1 cellular context compared by ENCODE assay signal in the genomic region with DNA sequence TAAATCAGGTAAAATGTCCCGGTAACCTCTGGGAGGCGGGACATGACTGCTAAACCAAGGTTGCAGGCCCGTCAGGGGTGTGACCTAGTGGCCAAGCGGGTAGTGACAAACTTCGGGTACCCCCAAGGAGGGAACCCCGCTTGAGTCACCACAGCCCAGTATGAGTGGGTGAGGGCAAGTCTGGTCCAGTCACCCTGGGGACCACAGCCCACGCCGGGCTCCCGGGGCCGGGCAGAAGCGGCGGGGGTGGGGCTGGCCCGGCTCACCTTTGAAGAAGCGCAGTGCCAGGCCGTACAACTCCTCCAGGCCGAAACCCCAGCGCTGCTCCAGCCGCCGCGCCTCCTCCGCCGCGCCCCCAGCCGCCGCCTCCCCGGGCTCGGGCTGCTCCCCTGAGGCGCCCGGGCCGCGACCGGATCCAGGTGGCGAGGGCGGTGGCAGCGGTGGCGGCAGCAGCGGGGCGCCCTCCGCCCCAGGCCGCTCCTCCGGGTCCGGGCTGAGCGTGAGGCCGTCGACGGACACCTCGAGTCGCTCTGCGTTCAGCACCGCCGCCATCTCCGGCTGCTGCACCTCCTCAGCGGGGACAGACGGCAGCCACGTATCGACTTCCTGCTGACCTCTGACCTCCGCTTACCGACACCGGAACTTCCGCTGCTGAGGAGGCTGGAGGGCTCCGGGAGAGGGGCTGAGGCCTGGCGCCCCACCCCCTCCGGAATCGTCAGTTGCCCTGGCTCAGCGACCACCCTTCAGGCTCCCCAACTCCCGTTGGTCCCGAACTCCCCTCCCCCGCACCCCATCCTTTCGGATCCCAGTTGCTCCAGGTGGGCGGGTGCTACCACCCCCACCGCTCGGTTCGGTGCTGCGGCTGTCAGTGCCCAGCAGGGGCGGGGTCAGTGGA.
TF ChIP-seq lines count a peak whose summit lies in the region.

A gene (minus strand): TSS at position 618 of the 895 bp plus-strand sequence. CDS start 66 bp downstream, at position 552.

TF ChIP-seq in GM12878, 131 proteins besides CTCF, POLR2A, EP300 and RAD21 (continued from another document and continues in another):
- TF ChIP-seq TCF3 (IDR thresholded peaks at IDR 0.05; ENCODE audit: borderline replicate concordance, insufficient read depth, low read depth, low read length): peak; percentile 35; the same call in 1 of the 2 replicates
- no peak; the same call in 1 of the 2 replicates for TF ChIP-seq JUNB (IDR thresholded peaks at IDR 0.05)
- TF ChIP-seq SUPT20H (IDR thresholded peaks at IDR 0.05; ENCODE audit: borderline replicate concordance, control insufficient read depth, low read depth, low read length): no peak
- TF ChIP-seq, protein P1, sequence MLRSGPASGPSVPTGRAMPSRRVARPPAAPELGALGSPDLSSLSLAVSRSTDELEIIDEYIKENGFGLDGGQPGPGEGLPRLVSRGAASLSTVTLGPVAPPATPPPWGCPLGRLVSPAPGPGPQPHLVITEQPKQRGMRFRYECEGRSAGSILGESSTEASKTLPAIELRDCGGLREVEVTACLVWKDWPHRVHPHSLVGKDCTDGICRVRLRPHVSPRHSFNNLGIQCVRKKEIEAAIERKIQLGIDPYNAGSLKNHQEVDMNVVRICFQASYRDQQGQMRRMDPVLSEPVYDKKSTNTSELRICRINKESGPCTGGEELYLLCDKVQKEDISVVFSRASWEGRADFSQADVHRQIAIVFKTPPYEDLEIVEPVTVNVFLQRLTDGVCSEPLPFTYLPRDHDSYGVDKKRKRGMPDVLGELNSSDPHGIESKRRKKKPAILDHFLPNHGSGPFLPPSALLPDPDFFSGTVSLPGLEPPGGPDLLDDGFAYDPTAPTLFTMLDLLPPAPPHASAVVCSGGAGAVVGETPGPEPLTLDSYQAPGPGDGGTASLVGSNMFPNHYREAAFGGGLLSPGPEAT (IDR thresholded peaks at IDR 0.05; ENCODE audit: low read depth): peak; percentile 23; the same call in 1 of the 2 replicates
- TF ChIP-seq GATAD2B (conservative IDR thresholded peaks at IDR 0.05; ENCODE audit: low read depth): peak; percentile 89; the same call in 1 of the 2 replicates
- TF ChIP-seq SMAD5 (IDR thresholded peaks at IDR 0.05; ENCODE audit: low read depth): peak; percentile 75
- no peak for TF ChIP-seq MEF2A (IDR thresholded peaks at IDR 0.05; ENCODE audit: insufficient read depth, low read depth, low read length)
- TF ChIP-seq RUNX3 (IDR thresholded peaks at IDR 0.05; ENCODE audit: low read length): peak; percentile 55; the same call in 1 of the 2 replicates
- peak; percentile 69 for TF ChIP-seq CREB1 (IDR thresholded peaks at IDR 0.05; ENCODE audit: low read depth)
- no peak for TF ChIP-seq KDM1A (IDR thresholded peaks at IDR 0.05; ENCODE audit: borderline replicate concordance)
- TF ChIP-seq MYB (IDR thresholded peaks at IDR 0.05; ENCODE audit: borderline replicate concordance, low read depth, low read length): no peak
- TF ChIP-seq SP1 (IDR thresholded peaks at IDR 0.05; ENCODE audit: low read depth, low read length): no peak
- TF ChIP-seq, protein P2, sequence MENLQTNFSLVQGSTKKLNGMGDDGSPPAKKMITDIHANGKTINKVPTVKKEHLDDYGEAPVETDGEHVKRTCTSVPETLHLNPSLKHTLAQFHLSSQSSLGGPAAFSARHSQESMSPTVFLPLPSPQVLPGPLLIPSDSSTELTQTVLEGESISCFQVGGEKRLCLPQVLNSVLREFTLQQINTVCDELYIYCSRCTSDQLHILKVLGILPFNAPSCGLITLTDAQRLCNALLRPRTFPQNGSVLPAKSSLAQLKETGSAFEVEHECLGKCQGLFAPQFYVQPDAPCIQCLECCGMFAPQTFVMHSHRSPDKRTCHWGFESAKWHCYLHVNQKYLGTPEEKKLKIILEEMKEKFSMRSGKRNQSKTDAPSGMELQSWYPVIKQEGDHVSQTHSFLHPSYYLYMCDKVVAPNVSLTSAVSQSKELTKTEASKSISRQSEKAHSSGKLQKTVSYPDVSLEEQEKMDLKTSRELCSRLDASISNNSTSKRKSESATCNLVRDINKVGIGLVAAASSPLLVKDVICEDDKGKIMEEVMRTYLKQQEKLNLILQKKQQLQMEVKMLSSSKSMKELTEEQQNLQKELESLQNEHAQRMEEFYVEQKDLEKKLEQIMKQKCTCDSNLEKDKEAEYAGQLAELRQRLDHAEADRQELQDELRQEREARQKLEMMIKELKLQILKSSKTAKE (IDR thresholded peaks at IDR 0.05; ENCODE audit: low read depth, poor library complexity, severe bottlenecking): no peak
- TF ChIP-seq HDGF (IDR thresholded peaks at IDR 0.05): peak; percentile 85
- TF ChIP-seq KAT2A (conservative IDR thresholded peaks at IDR 0.05; ENCODE audit: control insufficient read depth, low read depth, low read length): no peak
- no peak for TF ChIP-seq NRF1 (conservative IDR thresholded peaks at IDR 0.05; ENCODE audit: low read depth, low read length)
- TF ChIP-seq JUND (IDR thresholded peaks at IDR 0.05; ENCODE audit: low read depth, low read length): no peak
- TF ChIP-seq RAD51 (IDR thresholded peaks at IDR 0.05): no peak
- TF ChIP-seq RFX5 (IDR thresholded peaks at IDR 0.05; ENCODE audit: low read depth, low read length): no peak
- TF ChIP-seq, protein P3, sequence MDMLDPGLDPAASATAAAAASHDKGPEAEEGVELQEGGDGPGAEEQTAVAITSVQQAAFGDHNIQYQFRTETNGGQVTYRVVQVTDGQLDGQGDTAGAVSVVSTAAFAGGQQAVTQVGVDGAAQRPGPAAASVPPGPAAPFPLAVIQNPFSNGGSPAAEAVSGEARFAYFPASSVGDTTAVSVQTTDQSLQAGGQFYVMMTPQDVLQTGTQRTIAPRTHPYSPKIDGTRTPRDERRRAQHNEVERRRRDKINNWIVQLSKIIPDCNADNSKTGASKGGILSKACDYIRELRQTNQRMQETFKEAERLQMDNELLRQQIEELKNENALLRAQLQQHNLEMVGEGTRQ (IDR thresholded peaks at IDR 0.05; ENCODE audit: borderline replicate concordance, low read depth, low read length): no peak
- TF ChIP-seq, protein P4, sequence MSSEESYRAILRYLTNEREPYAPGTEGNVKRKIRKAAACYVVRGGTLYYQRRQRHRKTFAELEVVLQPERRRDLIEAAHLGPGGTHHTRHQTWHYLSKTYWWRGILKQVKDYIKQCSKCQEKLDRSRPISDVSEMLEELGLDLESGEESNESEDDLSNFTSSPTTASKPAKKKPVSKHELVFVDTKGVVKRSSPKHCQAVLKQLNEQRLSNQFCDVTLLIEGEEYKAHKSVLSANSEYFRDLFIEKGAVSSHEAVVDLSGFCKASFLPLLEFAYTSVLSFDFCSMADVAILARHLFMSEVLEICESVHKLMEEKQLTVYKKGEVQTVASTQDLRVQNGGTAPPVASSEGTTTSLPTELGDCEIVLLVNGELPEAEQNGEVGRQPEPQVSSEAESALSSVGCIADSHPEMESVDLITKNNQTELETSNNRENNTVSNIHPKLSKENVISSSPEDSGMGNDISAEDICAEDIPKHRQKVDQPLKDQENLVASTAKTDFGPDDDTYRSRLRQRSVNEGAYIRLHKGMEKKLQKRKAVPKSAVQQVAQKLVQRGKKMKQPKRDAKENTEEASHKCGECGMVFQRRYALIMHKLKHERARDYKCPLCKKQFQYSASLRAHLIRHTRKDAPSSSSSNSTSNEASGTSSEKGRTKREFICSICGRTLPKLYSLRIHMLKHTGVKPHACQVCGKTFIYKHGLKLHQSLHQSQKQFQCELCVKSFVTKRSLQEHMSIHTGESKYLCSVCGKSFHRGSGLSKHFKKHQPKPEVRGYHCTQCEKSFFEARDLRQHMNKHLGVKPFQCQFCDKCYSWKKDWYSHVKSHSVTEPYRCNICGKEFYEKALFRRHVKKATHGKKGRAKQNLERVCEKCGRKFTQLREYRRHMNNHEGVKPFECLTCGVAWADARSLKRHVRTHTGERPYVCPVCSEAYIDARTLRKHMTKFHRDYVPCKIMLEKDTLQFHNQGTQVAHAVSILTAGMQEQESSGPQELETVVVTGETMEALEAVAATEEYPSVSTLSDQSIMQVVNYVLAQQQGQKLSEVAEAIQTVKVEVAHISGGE (CRISPR knock-in tag; IDR thresholded peaks at IDR 0.05): peak; percentile 51
- no peak for TF ChIP-seq STAT3 (IDR thresholded peaks at IDR 0.05; ENCODE audit: low read depth, low read length)
- no peak for TF ChIP-seq EZH2 (IDR thresholded peaks at IDR 0.05; ENCODE audit: borderline replicate concordance, control insufficient read depth, low read depth, low read length)
- TF ChIP-seq, protein P5, sequence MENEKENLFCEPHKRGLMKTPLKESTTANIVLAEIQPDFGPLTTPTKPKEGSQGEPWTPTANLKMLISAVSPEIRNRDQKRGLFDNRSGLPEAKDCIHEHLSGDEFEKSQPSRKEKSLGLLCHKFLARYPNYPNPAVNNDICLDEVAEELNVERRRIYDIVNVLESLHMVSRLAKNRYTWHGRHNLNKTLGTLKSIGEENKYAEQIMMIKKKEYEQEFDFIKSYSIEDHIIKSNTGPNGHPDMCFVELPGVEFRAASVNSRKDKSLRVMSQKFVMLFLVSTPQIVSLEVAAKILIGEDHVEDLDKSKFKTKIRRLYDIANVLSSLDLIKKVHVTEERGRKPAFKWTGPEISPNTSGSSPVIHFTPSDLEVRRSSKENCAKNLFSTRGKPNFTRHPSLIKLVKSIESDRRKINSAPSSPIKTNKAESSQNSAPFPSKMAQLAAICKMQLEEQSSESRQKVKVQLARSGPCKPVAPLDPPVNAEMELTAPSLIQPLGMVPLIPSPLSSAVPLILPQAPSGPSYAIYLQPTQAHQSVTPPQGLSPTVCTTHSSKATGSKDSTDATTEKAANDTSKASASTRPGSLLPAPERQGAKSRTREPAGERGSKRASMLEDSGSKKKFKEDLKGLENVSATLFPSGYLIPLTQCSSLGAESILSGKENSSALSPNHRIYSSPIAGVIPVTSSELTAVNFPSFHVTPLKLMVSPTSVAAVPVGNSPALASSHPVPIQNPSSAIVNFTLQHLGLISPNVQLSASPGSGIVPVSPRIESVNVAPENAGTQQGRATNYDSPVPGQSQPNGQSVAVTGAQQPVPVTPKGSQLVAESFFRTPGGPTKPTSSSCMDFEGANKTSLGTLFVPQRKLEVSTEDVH (IDR thresholded peaks at IDR 0.05; ENCODE audit: low read depth, partially characterized antibody): peak; percentile 39
- TF ChIP-seq, protein P6, sequence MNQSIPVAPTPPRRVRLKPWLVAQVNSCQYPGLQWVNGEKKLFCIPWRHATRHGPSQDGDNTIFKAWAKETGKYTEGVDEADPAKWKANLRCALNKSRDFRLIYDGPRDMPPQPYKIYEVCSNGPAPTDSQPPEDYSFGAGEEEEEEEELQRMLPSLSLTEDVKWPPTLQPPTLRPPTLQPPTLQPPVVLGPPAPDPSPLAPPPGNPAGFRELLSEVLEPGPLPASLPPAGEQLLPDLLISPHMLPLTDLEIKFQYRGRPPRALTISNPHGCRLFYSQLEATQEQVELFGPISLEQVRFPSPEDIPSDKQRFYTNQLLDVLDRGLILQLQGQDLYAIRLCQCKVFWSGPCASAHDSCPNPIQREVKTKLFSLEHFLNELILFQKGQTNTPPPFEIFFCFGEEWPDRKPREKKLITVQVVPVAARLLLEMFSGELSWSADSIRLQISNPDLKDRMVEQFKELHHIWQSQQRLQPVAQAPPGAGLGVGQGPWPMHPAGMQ (IDR thresholded peaks at IDR 0.05; ENCODE audit: borderline replicate concordance): no peak
- TF ChIP-seq, protein P7, sequence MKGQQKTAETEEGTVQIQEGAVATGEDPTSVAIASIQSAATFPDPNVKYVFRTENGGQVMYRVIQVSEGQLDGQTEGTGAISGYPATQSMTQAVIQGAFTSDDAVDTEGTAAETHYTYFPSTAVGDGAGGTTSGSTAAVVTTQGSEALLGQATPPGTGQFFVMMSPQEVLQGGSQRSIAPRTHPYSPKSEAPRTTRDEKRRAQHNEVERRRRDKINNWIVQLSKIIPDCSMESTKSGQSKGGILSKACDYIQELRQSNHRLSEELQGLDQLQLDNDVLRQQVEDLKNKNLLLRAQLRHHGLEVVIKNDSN (IDR thresholded peaks at IDR 0.05; ENCODE audit: borderline replicate concordance, extremely low read length, insufficient read depth, low read depth, low read length): no peak
- TF ChIP-seq, protein P8, sequence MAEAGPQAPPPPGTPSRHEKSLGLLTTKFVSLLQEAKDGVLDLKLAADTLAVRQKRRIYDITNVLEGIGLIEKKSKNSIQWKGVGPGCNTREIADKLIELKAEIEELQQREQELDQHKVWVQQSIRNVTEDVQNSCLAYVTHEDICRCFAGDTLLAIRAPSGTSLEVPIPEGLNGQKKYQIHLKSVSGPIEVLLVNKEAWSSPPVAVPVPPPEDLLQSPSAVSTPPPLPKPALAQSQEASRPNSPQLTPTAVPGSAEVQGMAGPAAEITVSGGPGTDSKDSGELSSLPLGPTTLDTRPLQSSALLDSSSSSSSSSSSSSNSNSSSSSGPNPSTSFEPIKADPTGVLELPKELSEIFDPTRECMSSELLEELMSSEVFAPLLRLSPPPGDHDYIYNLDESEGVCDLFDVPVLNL (IDR thresholded peaks at IDR 0.05; ENCODE audit: low read depth, low read length): no peak
- TF ChIP-seq, protein P9, sequence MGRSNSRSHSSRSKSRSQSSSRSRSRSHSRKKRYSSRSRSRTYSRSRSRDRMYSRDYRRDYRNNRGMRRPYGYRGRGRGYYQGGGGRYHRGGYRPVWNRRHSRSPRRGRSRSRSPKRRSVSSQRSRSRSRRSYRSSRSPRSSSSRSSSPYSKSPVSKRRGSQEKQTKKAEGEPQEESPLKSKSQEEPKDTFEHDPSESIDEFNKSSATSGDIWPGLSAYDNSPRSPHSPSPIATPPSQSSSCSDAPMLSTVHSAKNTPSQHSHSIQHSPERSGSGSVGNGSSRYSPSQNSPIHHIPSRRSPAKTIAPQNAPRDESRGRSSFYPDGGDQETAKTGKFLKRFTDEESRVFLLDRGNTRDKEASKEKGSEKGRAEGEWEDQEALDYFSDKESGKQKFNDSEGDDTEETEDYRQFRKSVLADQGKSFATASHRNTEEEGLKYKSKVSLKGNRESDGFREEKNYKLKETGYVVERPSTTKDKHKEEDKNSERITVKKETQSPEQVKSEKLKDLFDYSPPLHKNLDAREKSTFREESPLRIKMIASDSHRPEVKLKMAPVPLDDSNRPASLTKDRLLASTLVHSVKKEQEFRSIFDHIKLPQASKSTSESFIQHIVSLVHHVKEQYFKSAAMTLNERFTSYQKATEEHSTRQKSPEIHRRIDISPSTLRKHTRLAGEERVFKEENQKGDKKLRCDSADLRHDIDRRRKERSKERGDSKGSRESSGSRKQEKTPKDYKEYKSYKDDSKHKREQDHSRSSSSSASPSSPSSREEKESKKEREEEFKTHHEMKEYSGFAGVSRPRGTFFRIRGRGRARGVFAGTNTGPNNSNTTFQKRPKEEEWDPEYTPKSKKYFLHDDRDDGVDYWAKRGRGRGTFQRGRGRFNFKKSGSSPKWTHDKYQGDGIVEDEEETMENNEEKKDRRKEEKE (IDR thresholded peaks at IDR 0.05): no peak
- TF ChIP-seq NBN (IDR thresholded peaks at IDR 0.05): peak; percentile 86
